Comparison of ENCODE assay signal across 12 cellular contexts in the genomic region with DNA sequence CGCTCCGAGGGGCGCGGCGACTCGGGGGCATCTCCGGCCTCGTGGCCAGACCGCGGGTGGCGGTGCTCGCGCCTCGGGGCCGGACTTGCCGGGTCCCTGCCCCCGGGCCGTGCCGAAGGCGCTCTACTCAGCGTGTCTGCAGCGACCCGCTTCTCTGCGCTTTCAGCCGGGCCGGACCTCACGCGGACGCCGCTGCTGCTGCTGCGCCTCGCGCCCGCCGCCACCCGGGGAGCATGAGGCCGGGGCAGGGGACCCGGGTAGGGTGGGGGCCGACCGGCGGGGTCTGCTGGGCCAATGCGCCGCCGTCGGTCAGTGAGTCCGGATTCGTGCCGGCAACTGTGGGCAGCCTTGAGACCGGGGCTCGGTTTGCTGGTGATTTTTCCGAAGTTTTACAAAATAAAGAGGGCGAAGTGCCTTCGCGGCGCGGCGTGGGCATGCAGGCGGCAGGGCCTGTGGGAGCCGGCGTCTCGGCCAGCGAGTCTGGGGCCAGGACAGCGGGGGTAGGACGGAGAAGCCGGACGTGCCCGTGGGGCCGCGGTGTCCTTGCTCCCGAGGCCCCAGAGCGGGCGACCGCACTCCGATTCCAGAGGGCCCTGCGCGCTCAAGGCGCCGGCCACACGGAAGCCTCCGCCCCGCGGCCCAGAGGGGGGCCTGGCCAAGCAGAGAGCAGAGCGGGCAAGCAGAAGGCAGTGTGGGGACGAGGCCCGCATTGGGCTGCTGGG. TPM values are rescaled to one million over a fixed set of nuclear protein-coding genes. Genes with fewer than 3 reads are reported as not detected.
DNase-seq lines count a peak whose midpoint lies in the region; ATAC-seq, FAIRE-seq and TF ChIP-seq lines count a peak whose summit lies in the region.
"Had no signal": no experiment of that assay in that cellular context is flagged by ENCODE, and none has a peak within 500 bp of the region (broad histone marks: within the 10 kb centered on the region; RNA-seq: fewer than 3 reads in every experiment).

No MANE protein-coding gene starts in this region.

- H2BK20ac ChIP-seq in H1 (ENCODE audit: low read length), result no peak overlapping the region

- H3K79me1 ChIP-seq in H1 (ENCODE audit: low read depth, low read length), result no peaks in the 10 kb centered on the region

- no peak overlapping the region for H3K14ac ChIP-seq in H1 (ENCODE audit: insufficient read length)

- H2BK120ac ChIP-seq in H1 (replicated peaks; ENCODE audit: low read depth, low read length), result no peak overlapping the region

- H2AK5ac ChIP-seq in H1 (ENCODE audit: low read depth, low read length), result no peak overlapping the region

- H2AFZ ChIP-seq in H1 (ENCODE audit: low read length) (no peak overlapping the region), neural progenitor cell (replicated peaks) (peak overlapping the region; percentile 92)

- no peak overlapping the region for H2BK5ac ChIP-seq in H1 (ENCODE audit: low read depth, low read length)

- 2% methylated on average over 72 of the region's 85 CpGs; no CpG with 5 or more reads in 1 of the 2 experiments for WGBS in H1 (ENCODE audit: extremely low coverage in 1 of 2, insufficient coverage in 1 of 2, insufficient read length in 1 of 2, insufficient replicate concordance in 2 of 2, low coverage in 1 of 2, low lambda C conversion rate in 2 of 2, missing lambda C conversion rate in 1 of 2), 2 experiments

- no peaks in the 10 kb centered on the region for H3K36me3 ChIP-seq in A673 (ENCODE audit: insufficient read depth, low read length, poor library complexity, severe bottlenecking)
- H3K36me3 ChIP-seq in H7 (replicated peaks; ENCODE audit: control insufficient read depth, insufficient read depth, low read length), result no peaks in the 10 kb centered on the region
- H3K36me3 ChIP-seq in H1 (ENCODE audit: control insufficient read depth in 2 of 4, insufficient read depth in 4 of 4, low read length in 3 of 4), result peaks cover 0 to 10% (median 0%) of the 10 kb centered on the region in 4 experiments; a peak in 1 of 8 replicates
- H3K36me3 ChIP-seq in neural progenitor cell, result no peaks in the 10 kb centered on the region
- no peaks in the 10 kb centered on the region for H3K36me3 ChIP-seq in uterus

- no peak for TF ChIP-seq EP300 in H1 (IDR thresholded peaks at IDR 0.05; ENCODE audit: borderline replicate concordance in 1 of 2, low read depth in 2 of 2, low read length in 2 of 2)

- BruUV-seq in A673 (replicated peaks; lab: Mats Ljungman, UMichigan), result no TSS peak

- no peaks in the 10 kb centered on the region for H3K9me3 ChIP-seq in A673 (ENCODE audit: low read depth, low read length, poor library complexity, severe bottlenecking)
- no peaks in the 10 kb centered on the region for H3K9me3 ChIP-seq in H1 (ENCODE audit: insufficient read depth in 2 of 2, low read depth in 1 of 2, low read length in 1 of 2)
- no peaks in the 10 kb centered on the region for H3K9me3 ChIP-seq in neural progenitor cell (ENCODE audit: low read depth)
- H3K9me3 ChIP-seq in uterus, result no peaks in the 10 kb centered on the region

- DNase-seq in A673 (ENCODE audit: low spot score) (no peak), H7 (peak; percentile 78), H1 (ENCODE audit: low read depth in 1 of 2, low spot score in 2 of 2) (peak in 1 of 2 experiments; percentile 70), neural progenitor cell (ENCODE audit: low spot score) (peak; percentile 58), uterus (no peak), foreskin melanocyte (no peak)
- DNase-seq: activated CD4-positive, CD25-positive, alpha-beta regulatory T cell; DND-41 had no signal

- H3K79me2 ChIP-seq in H1 (ENCODE audit: control insufficient read depth in 1 of 2, insufficient read depth in 2 of 2, low read length in 2 of 2), result no peaks in the 10 kb centered on the region
- no peaks in the 10 kb centered on the region for H3K79me2 ChIP-seq in neural progenitor cell (ENCODE audit: low read depth)

- peak overlapping the region; percentile 66 to 87 for H3K4me2 ChIP-seq in H1 (ENCODE audit: insufficient read depth in 1 of 2, low read depth in 2 of 2, low read length in 2 of 2)
- peak overlapping the region; percentile 94 for H3K4me2 ChIP-seq in neural progenitor cell

- ATAC-seq in GM21723 (IDR thresholded peaks at IDR 0.05; ENCODE audit: unreplicated experiment) (no peak), GM21390 (IDR thresholded peaks at IDR 0.05; ENCODE audit: unreplicated experiment) (no peak)

- no peak for FAIRE-seq in H1 (lab: Jason Lieb, UNC)
- FAIRE-seq: colon had no signal

- H2BK15ac ChIP-seq in H1 (ENCODE audit: low read length), result no peak overlapping the region

- peak overlapping the region; percentile 32 for H3K18ac ChIP-seq in H1 (ENCODE audit: extremely low read depth, low read length)

- H3K27ac ChIP-seq in A673 (ENCODE audit: low read depth, low read length, poor library complexity, severe bottlenecking) (no peak overlapping the region), H1 (ENCODE audit: low read depth, low read length) (no peak overlapping the region), neural progenitor cell (no peak overlapping the region), uterus (no peak overlapping the region)

- intact Hi-C loops in A673 (cut with micrococcal nuclease; ENCODE audit: unreplicated experiment) (no loop called here), uterus (cut with DNase I; ENCODE audit: low total_unique reads) (no loop called here)

- POLR2A ChIA-PET in A673 (lab: Charles Lee; ENCODE audit: low non-redundant PET) (no interaction called here), H1 (lab: Charles Lee; ENCODE audit: partially characterized antibody) (no interaction called here)

- no peak overlapping the region for H3K56ac ChIP-seq in H1 (replicated peaks; ENCODE audit: insufficient read length, low read depth, low read length)

- H3K27me3 Mint-ChIP-seq in neural progenitor cell (ENCODE audit: insufficient read depth, low read depth), result peaks cover 61% of the 10 kb centered on the region

- no peak overlapping the region for H4K8ac ChIP-seq in H1 (ENCODE audit: extremely low read depth, insufficient read depth, low read length)

- peak overlapping the region; percentile 79 for H3K4me3 Mint-ChIP-seq in neural progenitor cell

- no peak for TF ChIP-seq RAD21 in H1 (IDR thresholded peaks at IDR 0.05 in 1 of 2, conservative IDR thresholded peaks at IDR 0.05 in 1 of 2; ENCODE audit: low read depth in 2 of 2, low read length in 2 of 2)

- H3K4me3 ChIP-seq in A673 (ENCODE audit: low read depth, low read length, poor library complexity, severe bottlenecking) (peak overlapping the region; percentile 27), H7 (ENCODE audit: insufficient read depth, low read depth, low read length) (peak overlapping the region; percentile 50), H1 (ENCODE audit: extremely low read depth in 1 of 4, insufficient read depth in 2 of 4, low read depth in 3 of 4, low read length in 4 of 4) (peak overlapping the region; percentile 34 to 66 (median 42)), neural progenitor cell (peak overlapping the region; percentile 56), uterus (peak overlapping the region in 1 of 2 donors; percentile 9)

- peaks cover 11% of the 10 kb centered on the region for H3K4me1 ChIP-seq in A673 (ENCODE audit: insufficient read depth, low read length, poor library complexity, severe bottlenecking)
- peaks cover 0 to 13% (median 6%) of the 10 kb centered on the region in 4 experiments; a peak in 6 of 7 replicates for H3K4me1 ChIP-seq in H1 (replicated peaks in 1 of 4; ENCODE audit: control insufficient read depth in 3 of 4, insufficient read depth in 4 of 4, low read length in 3 of 4)
- H3K4me1 ChIP-seq in neural progenitor cell, result no peaks in the 10 kb centered on the region
- H3K4me1 ChIP-seq in uterus, result peaks cover 0 to 15% of the 10 kb centered on the region in 2 donors

- no peaks in the 10 kb centered on the region for H3K36me3 Mint-ChIP-seq in neural progenitor cell

- TF ChIP-seq POLR2A in H1 (IDR thresholded peaks at IDR 0.05; ENCODE audit: control extremely low read depth in 1 of 2, low read depth in 2 of 2, low read length in 2 of 2) (no peak), uterus (IDR thresholded peaks at IDR 0.05) (no peak)

- no peak overlapping the region for H3K23ac ChIP-seq in H1 (ENCODE audit: insufficient read length)

- H3K9me3 Mint-ChIP-seq in neural progenitor cell, result peaks cover 7% of the 10 kb centered on the region

- peaks cover 13% of the 10 kb centered on the region for H3K4me1 Mint-ChIP-seq in neural progenitor cell

- H4K5ac ChIP-seq in H1 (ENCODE audit: insufficient read length, low read depth, low read length), result no peak overlapping the region

- TF ChIP-seq CTCF in A673 (conservative IDR thresholded peaks at IDR 0.05; ENCODE audit: low read depth, low read length) (no peak), H1 (IDR thresholded peaks at IDR 0.05; ENCODE audit: control extremely low read depth in 1 of 3, insufficient read depth in 1 of 3, low read depth in 1 of 3, low read length in 3 of 3) (no peak), neural progenitor cell (IDR thresholded peaks at IDR 0.05) (no peak), uterus (IDR thresholded peaks at IDR 0.05) (no peak)

- H3K9ac ChIP-seq in H1 (replicated peaks in 1 of 4; ENCODE audit: extremely low read depth in 1 of 4, low read depth in 3 of 4, low read length in 3 of 4) (peak overlapping the region in 1 of 4 experiments; percentile 84; a peak in 1 of 7 replicates), neural progenitor cell (no peak overlapping the region)

- H3K27ac Mint-ChIP-seq in neural progenitor cell, result no peak overlapping the region

- H3K4ac ChIP-seq in H1 (replicated peaks; ENCODE audit: insufficient read length, low read depth, low read length), result no peak overlapping the region

- no peak overlapping the region for H4K91ac ChIP-seq in H1 (replicated peaks; ENCODE audit: insufficient read length, low read length)

- H3F3A ChIP-seq in neural progenitor cell (ENCODE audit: low read depth), result peaks cover 3% of the 10 kb centered on the region

- no peak overlapping the region; the same call in 1 of the 2 replicates for H2BK12ac ChIP-seq in H1 (ENCODE audit: low read depth, low read length)

- H3K27me3 ChIP-seq in A673 (replicated peaks; ENCODE audit: insufficient read depth, low read depth, low read length, poor library complexity) (peaks cover 96% of the 10 kb centered on the region), H7 (ENCODE audit: control insufficient read depth, insufficient read depth, low read length) (peaks cover 83% of the 10 kb centered on the region), H1 (replicated peaks in 1 of 4; ENCODE audit: control insufficient read depth in 3 of 4, extremely low read depth in 1 of 4, insufficient read depth in 3 of 4, low read length in 3 of 4) (peaks cover 47 to 72% (median 61%) of the 10 kb centered on the region in 4 experiments), neural progenitor cell (peaks cover 98% of the 10 kb centered on the region), uterus (peaks cover 5 to 20% of the 10 kb centered on the region in 2 donors)

- H4K20me1 ChIP-seq in H1 (replicated peaks in 1 of 2; ENCODE audit: control insufficient read depth in 1 of 2, insufficient read depth in 2 of 2, low read length in 2 of 2), result peaks cover 0 to 2% of the 10 kb centered on the region in 2 experiments
- H4K20me1 ChIP-seq in neural progenitor cell (ENCODE audit: low read depth), result no peaks in the 10 kb centered on the region

- H3K23me2 ChIP-seq in H1 (ENCODE audit: low read depth, low read length), result peaks cover 12% of the 10 kb centered on the region; the same call in 1 of the 2 replicates

- CTCF ChIA-PET in A673 (lab: Charles Lee), result no interaction called here
- CTCF ChIA-PET in H1 (lab: Charles Lee; ENCODE audit: partially characterized antibody), result no interaction called here

RNA-seq across cellular contexts. Expression of gene FAM163A, which starts 0.7 kb away (rescaled TPM):
- total RNA-seq in A673 (2021), result not detected in 2 replicates
- 0.10 and 0.11 TPM in 2 replicates for total RNA-seq in H7 (2014; rRNA removed; shearing (Covaris generic))
- total RNA-seq in H1 (2021; fragmentation: NEBNext Ultra II Directional; extraction: Animal tissue kit (Norgen Biotek cat#: 25700)), result 0.13 TPM in 2 replicates
- 0.18 and 0.28 TPM in 2 replicates for polyA plus RNA-seq in H1 (2011; rRNA removed)
- polyA plus RNA-seq in H1 (2011; cell fraction: cytosol; rRNA removed), result 0.14 TPM
- polyA plus RNA-seq in H1 (2011; cell fraction: nucleus; rRNA removed), result 0.20 TPM
- polyA plus RNA-seq in H1 (2012, experiment 1 of 2), result 0.26 to 0.31 TPM (median 0.27 TPM) in 4 replicates
- 0.14 TPM for polyA plus RNA-seq in H1 (2012, experiment 2 of 2)
- polyA plus RNA-seq in H1 (2013, experiment 1 of 2), result 0.08 TPM
- 0.13 TPM for polyA plus RNA-seq in H1 (2013, experiment 2 of 2)
- polyA minus RNA-seq in H1 (2011; rRNA and poly(A)+ RNA removed), result 0.06 and 0.22 TPM in 2 replicates
- polyA minus RNA-seq in H1 (2011; cell fraction: cytosol; rRNA and poly(A)+ RNA removed), result not detected
- 0.30 TPM for polyA minus RNA-seq in H1 (2011; cell fraction: nucleus; rRNA and poly(A)+ RNA removed)
- 0.11 and 0.40 TPM in 2 replicates for total RNA-seq in neural progenitor cell (ENCODE audit: low replicate concordance)
- under 1 TPM in 1 of 4 donors, not detected in 3; 0.21 TPM for total RNA-seq in uterus
- polyA plus RNA-seq: lung had no signal

Comparison
In these comparisons a context has a peak if more than half of its experiments do, and no peak if none do; other contexts are left out.
1. DNase-seq: peak in H7 (single experiment) and neural progenitor cell (single experiment); none in A673 (single experiment), uterus (0 of 2) and foreskin melanocyte (single experiment).